ENCODE assay signal across 22 cellular contexts in genomic region chr14:37746140-37746832, GRCh38.
"Had no signal": no experiment of that assay in that cellular context is flagged by ENCODE, and none has a peak within 500 bp of the region (broad histone marks: within the 10 kb centered on the region; RNA-seq: fewer than 3 reads in every experiment).

No MANE protein-coding gene starts in this region.

- ATAC-seq: K562, Panc1 had no signal

- H3K4me3 ChIP-seq: K562, SJSA1, SK-N-MC had no signal

- H3K4me1 ChIP-seq: SJSA1 had no signal

- H3K36me3 ChIP-seq: SJSA1 had no signal

- H3K27me3 ChIP-seq: SJSA1 had no signal

- H3K9ac ChIP-seq: KMS-11 had no signal

- DNase-seq: Kasumi-1, MM.1S, NCI-H1092 treated with DMSO at 0.1 percent for 48 hours, NCI-H1436, NCI-H187, NCI-H2029, NCI-H2081 treated with DMSO at 0.1 percent for 48 hours, NCI-H2171, NCI-H226, NCI-H446, NCI-H510A, NCI-H524 treated with DMSO at 0.1 percent for 48 hours, NCI-H69, NCI-H774, Right ventricle myocardium superior, SIG-M5, SW 1271 had no signal

- H3K4me2 ChIP-seq: KMS-11 had no signal

- H3K27ac ChIP-seq: KMS-11, SJSA1, SK-N-MC had no signal

- H3K9me3 ChIP-seq: SJSA1 had no signal
